In genomic region chr6:5540375-5540774, GRCh38 we compare ENCODE assay signal across 16 cellular contexts.
"Had no signal": no experiment of that assay in that cellular context is flagged by ENCODE, and none has a peak within 500 bp of the region (broad histone marks: within the 10 kb centered on the region; RNA-seq: fewer than 3 reads in every experiment).

No MANE protein-coding gene starts in this region.

- H3K27me3 ChIP-seq: body of pancreas, spleen, upper lobe of left lung had no signal

- ATAC-seq: activated T-cell treated with anti-CD3 and anti-CD28 coated beads, Interleukin-2, amount 50 U/mL, for 4 hours; body of pancreas; sciatic nerve; stimulated activated naive B cell treated with anti-CD40 and anti-IgM and Interleukin-4, amounts not matched to agents 10 μg/mL and 1 μg/mL and 100 μg/mL, for 72 hours had no signal

- H3K4me3 ChIP-seq: body of pancreas, spleen, upper lobe of left lung had no signal

- H3K4me3 Mint-ChIP-seq: activated T-cell treated with anti-CD3 and anti-CD28 coated beads, Interleukin-2, amount 50 U/mL, for 4 hours; central memory CD8-positive, alpha-beta T cell; natural killer cell; stimulated activated naive B cell treated with anti-CD40 and anti-IgM and Interleukin-4, amounts not matched to agents 10 μg/mL and 1 μg/mL and 100 μg/mL, for 72 hours had no signal

- H3K27ac Mint-ChIP-seq: progenitor cell of endocrine pancreas; stimulated activated naive B cell treated with anti-CD40 and anti-IgM and Interleukin-4, amounts not matched to agents 10 μg/mL and 1 μg/mL and 100 μg/mL, for 72 hours had no signal

- H3K27me3 Mint-ChIP-seq: central memory CD8-positive, alpha-beta T cell; progenitor cell of endocrine pancreas; stimulated activated naive B cell treated with anti-CD40 and anti-IgM and Interleukin-4, amounts not matched to agents 10 μg/mL and 1 μg/mL and 100 μg/mL, for 72 hours had no signal

- H3K27ac ChIP-seq: body of pancreas, spleen, upper lobe of left lung had no signal

- H3K36me3 Mint-ChIP-seq: natural killer cell had no signal

- H3K9me3 Mint-ChIP-seq: central memory CD8-positive, alpha-beta T cell; natural killer cell; stimulated activated naive B cell treated with anti-CD40 and anti-IgM and Interleukin-4, amounts not matched to agents 10 μg/mL and 1 μg/mL and 100 μg/mL, for 72 hours had no signal

- DNase-seq: activated CD4-positive, alpha-beta T cell treated with anti-CD3 and anti-CD28 coated beads, Interleukin-2, amount 50 U/mL, for 1 hour; activated CD4-positive, CD25-positive, alpha-beta regulatory T cell; activated T-cell treated with anti-CD3 and anti-CD28 coated beads, Interleukin-2, amount 50 U/mL, for 4 hours; body of pancreas; cortex of kidney; effector memory CD4-positive, alpha-beta T cell; glutamatergic neuron; natural killer cell; spleen; stimulated activated CD4-positive, alpha-beta T cell treated with anti-CD3 and anti-CD28 coated beads, Interleukin-1b, Interleukin-23, amount 100 ng/mL, for 48 hours; stimulated activated naive B cell treated with anti-CD40 and anti-IgM and Interleukin-4, amounts not matched to agents 10 μg/mL and 1 μg/mL and 100 μg/mL, for 72 hours; T-helper 2 cell; upper lobe of left lung had no signal
